ENCODE assay signal across 12 cellular contexts in genomic region chr2:48209214-48209885, GRCh38.
DNase-seq lines count a peak whose midpoint lies in the region; ATAC-seq and TF ChIP-seq lines count a peak whose summit lies in the region.
"Had no signal": no experiment of that assay in that cellular context is flagged by ENCODE, and none has a peak within 500 bp of the region (broad histone marks: within the 10 kb centered on the region; RNA-seq: fewer than 3 reads in every experiment).

No MANE protein-coding gene starts in this region.

- H3K4me3 ChIP-seq in A673 (ENCODE audit: low read depth, low read length, poor library complexity, severe bottlenecking) (no peak overlapping the region), GM23338 (no peak overlapping the region)

- H3K27ac ChIP-seq in A673 (ENCODE audit: low read depth, low read length, poor library complexity, severe bottlenecking) = peak overlapping the region; percentile 9
- H3K27ac ChIP-seq in GM23338 (ENCODE audit: low read depth) = no peak overlapping the region

- H3K4me3 Mint-ChIP-seq in GM23338 = no peak overlapping the region
- H3K4me3 Mint-ChIP-seq in activated T-cell treated with anti-CD3 and anti-CD28 coated beads, Interleukin-2, amount 50 U/mL, for 72 hours = no peak overlapping the region

- CTCF ChIA-PET in A673 (lab: Charles Lee) = interaction anchor here (0.9 kb wide), 1 partner anchor 102 kb away, joined by 3 read pairs; no protein-coding TSS in a partner anchor

- intact Hi-C loops in A673 (cut with micrococcal nuclease; ENCODE audit: unreplicated experiment) = no loop called here

- H3K36me3 ChIP-seq in A673 (ENCODE audit: insufficient read depth, low read length, poor library complexity, severe bottlenecking) = no peaks in the 10 kb centered on the region
- H3K36me3 ChIP-seq in GM23338 (ENCODE audit: insufficient read depth) = no peaks in the 10 kb centered on the region
- H3K36me3 ChIP-seq: BE2C had no signal

- POLR2A ChIA-PET in A673 (lab: Charles Lee; ENCODE audit: low non-redundant PET) = interaction anchor here (0.6 kb wide), 1 partner anchor 435 kb away, joined by 3 read pairs; no protein-coding TSS in a partner anchor

- BruUV-seq in A673 (replicated peaks; lab: Mats Ljungman, UMichigan) = no TSS peak

- H3K9me3 Mint-ChIP-seq in GM23338 = peaks cover 2% of the 10 kb centered on the region; the same call in 1 of the 3 replicates
- H3K9me3 Mint-ChIP-seq in activated T-cell treated with anti-CD3 and anti-CD28 coated beads, Interleukin-2, amount 50 U/mL, for 72 hours = no peaks in the 10 kb centered on the region

- no peaks in the 10 kb centered on the region; the same call in 1 of the 3 replicates for H3K36me3 Mint-ChIP-seq in GM23338 (ENCODE audit: low read depth)
- no peaks in the 10 kb centered on the region for H3K36me3 Mint-ChIP-seq in activated T-cell treated with anti-CD3 and anti-CD28 coated beads, Interleukin-2, amount 50 U/mL, for 72 hours (ENCODE audit: insufficient read depth in 2 of 2)

- peaks cover 36% of the 10 kb centered on the region for H3K4me1 Mint-ChIP-seq in GM23338
- H3K4me1 Mint-ChIP-seq in activated T-cell treated with anti-CD3 and anti-CD28 coated beads, Interleukin-2, amount 50 U/mL, for 72 hours (ENCODE audit: low read depth) = peaks cover 21% of the 10 kb centered on the region

- H3K9me3 ChIP-seq in A673 (ENCODE audit: low read depth, low read length, poor library complexity, severe bottlenecking) = no peaks in the 10 kb centered on the region
- H3K9me3 ChIP-seq: BE2C had no signal

- DNase-seq in A673 (ENCODE audit: low spot score) (peak; percentile 67), GM23338 (ENCODE audit: low spot score) (no peak), astrocyte of the hippocampus (ENCODE audit: low read depth, low spot score) (peak; percentile 55), hepatic stellate cell (ENCODE audit: low spot score) (peak; percentile 32), NCI-H446 treated with DMSO at 0.1 percent for 48 hours (lab: John Stamatoyannopoulos, UW) (no peak), RPMI8226 (no peak)
- DNase-seq in activated T-cell treated with anti-CD3 and anti-CD28 coated beads, Interleukin-2, amount 50 U/mL, for 72 hours = no peak
- DNase-seq: anterior cingulate cortex, BE2C, GF-D8, NCI-H187 had no signal

- no peaks in the 10 kb centered on the region for H4K20me1 ChIP-seq in GM23338 (replicated peaks; ENCODE audit: insufficient read depth)

- H3K27me3 ChIP-seq in A673 (replicated peaks; ENCODE audit: insufficient read depth, low read depth, low read length, poor library complexity) (no peaks in the 10 kb centered on the region), GM23338 (ENCODE audit: insufficient read depth) (no peaks in the 10 kb centered on the region)
- H3K27me3 ChIP-seq: BE2C had no signal

- H3K9me2 ChIP-seq in GM23338 (ENCODE audit: insufficient read depth) = peaks cover 10% of the 10 kb centered on the region; the same call in 1 of the 2 replicates

- peaks cover 6% of the 10 kb centered on the region for H3K4me1 ChIP-seq in A673 (ENCODE audit: insufficient read depth, low read length, poor library complexity, severe bottlenecking)
- peaks cover 34% of the 10 kb centered on the region for H3K4me1 ChIP-seq in GM23338 (ENCODE audit: insufficient read depth)
- H3K4me1 ChIP-seq: BE2C had no signal

- H3K79me2 ChIP-seq in GM23338 (replicated peaks; ENCODE audit: insufficient read depth) = no peaks in the 10 kb centered on the region

- H3K4me2 ChIP-seq in GM23338 = no peak overlapping the region

- peak overlapping the region; percentile 17; the same call in 1 of the 2 replicates for H3K27ac Mint-ChIP-seq in GM23338
- no peak overlapping the region for H3K27ac Mint-ChIP-seq in activated T-cell treated with anti-CD3 and anti-CD28 coated beads, Interleukin-2, amount 50 U/mL, for 72 hours

- no peaks in the 10 kb centered on the region for H3F3A ChIP-seq in GM23338 (replicated peaks; ENCODE audit: low read depth)

- no peak overlapping the region for H2AFZ ChIP-seq in GM23338

- ATAC-seq in GM23338 (no peak), HG03565 (IDR thresholded peaks at IDR 0.05; ENCODE audit: unreplicated experiment) (no peak)
- ATAC-seq in activated T-cell treated with anti-CD3 and anti-CD28 coated beads, Interleukin-2, amount 50 U/mL, for 72 hours (replicated peaks in 1 of 2) = no peak

- TF ChIP-seq CTCF in A673 (conservative IDR thresholded peaks at IDR 0.05; ENCODE audit: low read depth, low read length) (no peak), GM23338 (conservative IDR thresholded peaks at IDR 0.05; ENCODE audit: low read depth in 2 of 2) (no peak)

- H3K27me3 Mint-ChIP-seq in GM23338 (ENCODE audit: insufficient read depth, low read depth, poor library complexity) = peaks cover 4% of the 10 kb centered on the region
- no peaks in the 10 kb centered on the region for H3K27me3 Mint-ChIP-seq in activated T-cell treated with anti-CD3 and anti-CD28 coated beads, Interleukin-2, amount 50 U/mL, for 72 hours (ENCODE audit: low read depth)

TF ChIP-seq in GM23338, 12 proteins besides CTCF, POLR2A, EP300 and RAD21 (continues in another document):
- TF ChIP-seq ZNF331 (CRISPR knock-in tag; IDR thresholded peaks at IDR 0.05; ENCODE audit: low read depth) (no peak), ETS1 (IDR thresholded peaks at IDR 0.05) (no peak), STAT1 (IDR thresholded peaks at IDR 0.05; ENCODE audit: unreplicated experiment) (no peak), EZH2 (IDR thresholded peaks at IDR 0.05; ENCODE audit: low read depth, unreplicated experiment) (no peak), REST (IDR thresholded peaks at IDR 0.05; ENCODE audit: unreplicated experiment) (no peak)

Comparison
In these comparisons a context has a peak if more than half of its experiments do, and no peak if none do; other contexts are left out.
1. DNase-seq: peak in A673 (single experiment), astrocyte of the hippocampus (single experiment) and hepatic stellate cell (single experiment); none in GM23338 (single experiment), NCI-H446 treated with DMSO at 0.1 percent for 48 hours (single experiment), activated T-cell treated with anti-CD3 and anti-CD28 coated beads, Interleukin-2, amount 50 U/mL, for 72 hours (0 of 2) and RPMI8226 (single experiment).